In the genomic region with DNA sequence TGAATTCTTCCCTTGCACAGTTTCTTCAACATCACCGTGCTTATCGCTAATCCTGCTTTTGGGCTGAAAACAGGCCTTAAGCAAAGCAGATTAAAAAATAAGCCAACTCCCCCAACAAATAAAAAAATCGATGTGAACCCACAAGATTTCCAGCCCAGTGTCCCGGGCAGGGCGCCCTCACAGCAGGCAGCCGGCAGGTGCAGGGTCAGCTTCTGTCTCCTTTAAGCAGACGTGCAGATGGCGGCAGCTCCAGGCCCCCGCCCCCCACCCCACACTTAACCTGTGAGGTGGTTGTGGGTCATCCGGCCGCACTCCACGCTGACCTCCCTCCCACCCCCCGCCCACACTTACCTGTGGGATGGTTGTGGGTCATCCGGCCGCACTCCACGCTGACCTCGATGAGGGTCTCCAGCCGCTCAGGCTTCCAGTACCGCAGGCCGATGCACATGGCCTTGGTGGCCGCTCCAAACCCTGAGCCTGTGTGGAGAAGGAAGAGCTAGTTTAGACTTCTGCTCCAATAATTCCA, we compare ENCODE assay signal across 24 cellular contexts.
"Had no signal": no experiment of that assay in that cellular context is flagged by ENCODE, and none has a peak within 500 bp of the region (broad histone marks: within the 10 kb centered on the region; RNA-seq: fewer than 3 reads in every experiment).

No MANE protein-coding gene starts in this region.

- H3K27me3 Mint-ChIP-seq: activated CD4-positive, alpha-beta memory T cell treated with anti-CD3 and anti-CD28 coated beads for 36 hours; activated CD4-positive, alpha-beta T cell treated with anti-CD3 and anti-CD28 coated beads, Interleukin-2, amount 10 ng/mL, durations not matched to agents 7 days and 5 days; activated naive CD8-positive, alpha-beta T cell treated with anti-CD3 and anti-CD28 coated beads, Interleukin-2, amount 50 U/mL, for 24 hours; T-cell had no signal

- H3K4me3 ChIP-seq: SK-N-MC had no signal

- H3K36me3 Mint-ChIP-seq: activated CD4-positive, alpha-beta memory T cell treated with anti-CD3 and anti-CD28 coated beads for 36 hours; activated naive CD4-positive, alpha-beta T cell treated with anti-CD3 and anti-CD28 coated beads, Interleukin-2, amount 50 U/mL, for 72 hours; brain had no signal

- H3K4me3 Mint-ChIP-seq: activated CD4-positive, alpha-beta memory T cell treated with anti-CD3 and anti-CD28 coated beads for 36 hours; activated CD4-positive, alpha-beta T cell treated with anti-CD3 and anti-CD28 coated beads, Interleukin-2, amount 10 ng/mL, durations not matched to agents 7 days and 5 days; activated naive CD8-positive, alpha-beta T cell treated with anti-CD3 and anti-CD28 coated beads, Interleukin-2, amount 50 U/mL, for 24 hours; activated T-cell treated with anti-CD3 and anti-CD28 coated beads, Interleukin-2, amount 50 U/mL, for 4 hours; brain; T-cell had no signal

- H3K27ac Mint-ChIP-seq: activated CD4-positive, alpha-beta memory T cell treated with anti-CD3 and anti-CD28 coated beads for 36 hours; activated CD4-positive, alpha-beta T cell treated with anti-CD3 and anti-CD28 coated beads, Interleukin-2, amount 10 ng/mL, durations not matched to agents 7 days and 5 days; activated naive CD4-positive, alpha-beta T cell treated with anti-CD3 and anti-CD28 coated beads, Interleukin-2, amount 50 U/mL, for 72 hours; activated naive CD8-positive, alpha-beta T cell treated with anti-CD3 and anti-CD28 coated beads, Interleukin-2, amount 50 U/mL, for 24 hours; brain; T-cell had no signal

- H3K4me1 Mint-ChIP-seq: activated CD4-positive, alpha-beta T cell treated with anti-CD3 and anti-CD28 coated beads, Interleukin-2, amount 10 ng/mL, durations not matched to agents 7 days and 5 days; activated naive CD8-positive, alpha-beta T cell treated with anti-CD3 and anti-CD28 coated beads, Interleukin-2, amount 50 U/mL, for 24 hours; T-cell had no signal

- DNase-seq: activated CD4-positive, alpha-beta memory T cell treated with anti-CD3 and anti-CD28 coated beads for 36 hours; activated CD4-positive, alpha-beta T cell treated with anti-CD3 and anti-CD28 coated beads, Interleukin-2, amount 10 ng/mL, durations not matched to agents 7 days and 5 days; activated CD4-positive, CD25-positive, alpha-beta regulatory T cell; activated CD8-positive, alpha-beta memory T cell treated with anti-CD3 and anti-CD28 coated beads for 24 hours; activated effector memory CD4-positive, alpha-beta T cell treated with anti-CD3 and anti-CD28 coated beads, Interleukin-2, amount 50 U/mL, for 16 hours; activated naive CD4-positive, alpha-beta T cell treated with Interleukin-2 at 50 U/mL for 16 hours; activated naive CD8-positive, alpha-beta T cell treated with anti-CD3 and anti-CD28 coated beads, Interleukin-2, amount 50 U/mL, for 24 hours; activated T-cell treated with anti-CD3 and anti-CD28 coated beads, Interleukin-2, amount 50 U/mL, for 4 hours; amygdala; KG1; NCI-H1092; NCI-H1417; NCI-H1694 treated with DMSO at 0.1 percent for 48 hours; NCI-H2029 treated with DMSO at 0.1 percent for 48 hours; NCI-H345; NCI-H510A treated with DMSO at 0.1 percent for 48 hours; NCI-H69; NK-92 treated with Interleukin-12 subunit alpha and Interleukin-12 subunit beta, amount 100 ng/mL, for 24 hours; PC-3; T-cell; T-helper 2 cell had no signal

- H3K9me3 Mint-ChIP-seq: activated CD4-positive, alpha-beta memory T cell treated with anti-CD3 and anti-CD28 coated beads for 36 hours; activated naive CD4-positive, alpha-beta T cell treated with anti-CD3 and anti-CD28 coated beads, Interleukin-2, amount 50 U/mL, for 72 hours; activated naive CD8-positive, alpha-beta T cell treated with anti-CD3 and anti-CD28 coated beads, Interleukin-2, amount 50 U/mL, for 24 hours; activated T-cell treated with anti-CD3 and anti-CD28 coated beads, Interleukin-2, amount 50 U/mL, for 4 hours; brain; T-cell had no signal

- H3K27ac ChIP-seq: SK-N-MC had no signal

- ATAC-seq: activated naive CD4-positive, alpha-beta T cell treated with anti-CD3 and anti-CD28 coated beads, Interleukin-2, amount 50 U/mL, for 72 hours; activated naive CD8-positive, alpha-beta T cell treated with anti-CD3 and anti-CD28 coated beads, Interleukin-2, amount 50 U/mL, for 24 hours; activated T-cell treated with anti-CD3 and anti-CD28 coated beads, Interleukin-2, amount 50 U/mL, for 4 hours; PC-3; T-cell had no signal
